ENCODE assay signal across 11 cellular contexts in genomic region chr10:5862360-5862929, GRCh38.
DNase-seq lines count a peak whose midpoint lies in the region; ATAC-seq and TF ChIP-seq lines count a peak whose summit lies in the region.
"Had no signal": no experiment of that assay in that cellular context is flagged by ENCODE, and none has a peak within 500 bp of the region (broad histone marks: within the 10 kb centered on the region; RNA-seq: fewer than 3 reads in every experiment).

No MANE protein-coding gene starts in this region.

- peaks cover 4% of the 10 kb centered on the region for H3K36me3 Mint-ChIP-seq in activated naive CD8-positive, alpha-beta T cell treated with anti-CD3 and anti-CD28 coated beads, Interleukin-2, amount 50 U/mL, for 24 hours (ENCODE audit: low read depth)

- peak; percentile 97 for DNase-seq in GM12865 (ENCODE audit: low read depth)
- no peak for DNase-seq in activated naive CD8-positive, alpha-beta T cell treated with anti-CD3 and anti-CD28 coated beads, Interleukin-2, amount 50 U/mL, for 24 hours
- DNase-seq in pons (ENCODE audit: low spot score) = no peak
- no peak for DNase-seq in NCI-H1930 (lab: John Stamatoyannopoulos, UW)
- no peak for DNase-seq in NCI-H1694 treated with DMSO at 0.1 percent for 48 hours (lab: John Stamatoyannopoulos, UW)
- DNase-seq in SIG-M5 (lab: John Stamatoyannopoulos, UW) = no peak
- DNase-seq: COR-L47; effector memory CD4-positive, alpha-beta T cell; uterus had no signal

- no peak for TF ChIP-seq CTCF in GM12865 (IDR thresholded peaks at IDR 0.05; ENCODE audit: insufficient read depth, low read depth, low read length, missing control alignments)

- H3K9me3 Mint-ChIP-seq in activated naive CD8-positive, alpha-beta T cell treated with anti-CD3 and anti-CD28 coated beads, Interleukin-2, amount 50 U/mL, for 24 hours = no peaks in the 10 kb centered on the region

- peaks cover 4% of the 10 kb centered on the region for H3K4me1 Mint-ChIP-seq in activated naive CD8-positive, alpha-beta T cell treated with anti-CD3 and anti-CD28 coated beads, Interleukin-2, amount 50 U/mL, for 24 hours

- H3K4me3 Mint-ChIP-seq in activated naive CD8-positive, alpha-beta T cell treated with anti-CD3 and anti-CD28 coated beads, Interleukin-2, amount 50 U/mL, for 24 hours = no peak overlapping the region

- H3K4me3 ChIP-seq in GM12865 (ENCODE audit: low read depth, low read length) = peak overlapping the region; percentile 14
- H3K4me3 ChIP-seq: uterus had no signal

- no peak overlapping the region for H3K27ac Mint-ChIP-seq in activated naive CD8-positive, alpha-beta T cell treated with anti-CD3 and anti-CD28 coated beads, Interleukin-2, amount 50 U/mL, for 24 hours

- H3K27me3 Mint-ChIP-seq in activated naive CD8-positive, alpha-beta T cell treated with anti-CD3 and anti-CD28 coated beads, Interleukin-2, amount 50 U/mL, for 24 hours = no peaks in the 10 kb centered on the region

- peak; percentile 95 for ATAC-seq in GM19438 (IDR thresholded peaks at IDR 0.05; ENCODE audit: low read depth, unreplicated experiment)
- peak; percentile 92 for ATAC-seq in HG03039 (IDR thresholded peaks at IDR 0.05; ENCODE audit: unreplicated experiment)
- ATAC-seq in activated naive CD8-positive, alpha-beta T cell treated with anti-CD3 and anti-CD28 coated beads, Interleukin-2, amount 50 U/mL, for 24 hours = peak; percentile 71
